Comparison of ENCODE assay signal across 9 cellular contexts in the genomic region with DNA sequence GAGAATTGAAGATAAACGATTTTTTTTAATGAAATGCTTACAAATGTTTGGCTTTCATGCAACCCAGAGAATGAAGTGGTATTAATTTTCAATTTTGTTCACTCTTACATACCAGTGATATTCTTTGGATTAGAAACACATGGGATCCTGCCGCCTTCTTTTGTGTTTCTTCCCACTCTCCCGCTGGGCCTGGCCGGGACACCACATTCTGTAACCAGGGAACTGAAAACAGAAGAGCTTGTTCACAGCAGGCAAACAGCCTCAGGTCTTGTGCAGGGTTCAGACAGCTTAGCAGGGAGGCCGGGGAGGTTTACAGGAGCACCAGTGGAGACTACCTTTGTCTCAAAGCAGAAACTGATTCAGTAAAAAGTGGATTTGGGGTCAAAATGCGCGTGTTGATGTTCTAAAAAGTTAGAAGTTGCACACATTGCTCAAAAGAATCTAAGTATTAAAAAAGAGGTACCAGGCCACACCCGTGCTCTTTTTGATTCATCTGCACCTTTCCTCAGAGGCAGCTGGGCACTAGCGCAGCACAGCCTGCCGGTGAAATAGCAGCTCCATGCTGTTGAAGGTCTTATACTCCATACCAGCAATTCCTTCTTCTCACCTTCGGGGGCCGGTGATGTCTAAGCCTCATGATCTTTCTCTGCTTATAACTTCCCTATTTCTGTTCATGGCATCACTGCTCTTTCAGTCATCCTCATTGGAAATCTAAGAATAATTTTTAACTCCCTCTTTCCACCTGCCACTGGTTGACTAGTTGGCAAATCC.
A peak's percentile ranks its signal among the peaks of the same experiment; 100 is the strongest.
DNase-seq lines count a peak whose midpoint lies in the region; ATAC-seq and TF ChIP-seq lines count a peak whose summit lies in the region.
"Had no signal": no experiment of that assay in that cellular context is flagged by ENCODE, and none has a peak within 500 bp of the region (broad histone marks: within the 10 kb centered on the region; RNA-seq: fewer than 3 reads in every experiment).

No MANE protein-coding gene starts in this region.

- WGBS in GM23248 (ENCODE audit: low coverage in 1 of 2, low lambda C conversion rate in 2 of 2, missing lambda C conversion rate in 2 of 2), 2 experiments, result 39 to 43% methylated on average over 12 of the region's 12 CpGs
- WGBS in esophagus muscularis mucosa, result 70% methylated on average over 12 of the region's 12 CpGs

- TF ChIP-seq POLR2A in esophagus muscularis mucosa (IDR thresholded peaks at IDR 0.05; ENCODE audit: low read depth) (no peak), gastrocnemius medialis (IDR thresholded peaks at IDR 0.05) (no peak)

- no peaks in the 10 kb centered on the region for H4K20me1 ChIP-seq in GM23248 (ENCODE audit: insufficient read depth)

- intact Hi-C loops in esophagus muscularis mucosa (cut with DNase I), result loop anchor here (5.0 kb wide), 2 partner anchors 47 to 138 kb away; no protein-coding TSS in a partner anchor
- intact Hi-C loops in gastrocnemius medialis (cut with DNase I; ENCODE audit: low total_unique reads), result no loop called here

- H3K36me3 ChIP-seq in GM23248 (ENCODE audit: low read depth) (peaks cover 97% of the 10 kb centered on the region), SJCRH30 (peaks cover 7% of the 10 kb centered on the region), esophagus muscularis mucosa (peaks cover 50 to 93% (median 76%) of the 10 kb centered on the region in 4 donors), rectal smooth muscle tissue (ENCODE audit: control insufficient read depth, insufficient read depth, low read length) (peaks cover 21% of the 10 kb centered on the region), gastrocnemius medialis (peaks cover 0 to 38% of the 10 kb centered on the region in 2 donors)

- no peak for ATAC-seq in HG02571 (IDR thresholded peaks at IDR 0.05; ENCODE audit: unreplicated experiment)
- ATAC-seq in gastrocnemius medialis, result no peak

- H3K9me2 ChIP-seq in GM23248 (ENCODE audit: insufficient read depth), result no peaks in the 10 kb centered on the region

- peak overlapping the region; percentile 78 for H3K27ac ChIP-seq in GM23248
- H3K27ac ChIP-seq in SJCRH30, result peak overlapping the region; percentile 70; the same call in 1 of the 2 replicates
- peak overlapping the region; percentile 40 to 65 (median 56) for H3K27ac ChIP-seq in esophagus muscularis mucosa (replicated peaks in 1 of 4)
- H3K27ac ChIP-seq in rectal smooth muscle tissue (ENCODE audit: low read depth, low read length), result peak overlapping the region; percentile 40
- H3K27ac ChIP-seq in gastrocnemius medialis, result no peak overlapping the region

- H3K27me3 ChIP-seq in GM23248 (replicated peaks; ENCODE audit: insufficient read depth) (no peaks in the 10 kb centered on the region), SJCRH30 (no peaks in the 10 kb centered on the region), esophagus muscularis mucosa (no peaks in the 10 kb centered on the region), rectal smooth muscle tissue (ENCODE audit: control insufficient read depth, insufficient read depth, low read length) (peaks cover 2% of the 10 kb centered on the region), gastrocnemius medialis (no peaks in the 10 kb centered on the region)

- no peak overlapping the region for H3K4me3 ChIP-seq in GM23248
- no peak overlapping the region for H3K4me3 ChIP-seq in SJCRH30
- H3K4me3 ChIP-seq in esophagus muscularis mucosa, result no peak overlapping the region
- no peak overlapping the region for H3K4me3 ChIP-seq in rectal smooth muscle tissue (ENCODE audit: low read length)
- no peak overlapping the region for H3K4me3 ChIP-seq in gastrocnemius medialis

- H3K4me1 ChIP-seq in GM23248 (ENCODE audit: insufficient read depth) (peaks cover 15% of the 10 kb centered on the region), SJCRH30 (peaks cover 18% of the 10 kb centered on the region), esophagus muscularis mucosa (peaks cover 7 to 34% (median 22%) of the 10 kb centered on the region in 4 donors), rectal smooth muscle tissue (ENCODE audit: control insufficient read depth, insufficient read depth, low read length) (peaks cover 5% of the 10 kb centered on the region), gastrocnemius medialis (no peaks in the 10 kb centered on the region)

- H3K9me3 ChIP-seq in GM23248 (ENCODE audit: low read depth) (no peaks in the 10 kb centered on the region), SJCRH30 (replicated peaks) (no peaks in the 10 kb centered on the region), esophagus muscularis mucosa (no peaks in the 10 kb centered on the region), gastrocnemius medialis (no peaks in the 10 kb centered on the region)

- no peak overlapping the region for H3K4me2 ChIP-seq in GM23248 (ENCODE audit: unreplicated experiment)

- in situ Hi-C loops in GM23248 (cut with MboI), result no loop called here
- in situ Hi-C loops in gastrocnemius medialis (cut with MboI; ENCODE audit: low sequenced_read_pairs in 4 of 4), result no loop called here

- peak in 1 of 3 experiments; percentile 8 for TF ChIP-seq CTCF in esophagus muscularis mucosa (IDR thresholded peaks at IDR 0.05)
- TF ChIP-seq CTCF in gastrocnemius medialis (IDR thresholded peaks at IDR 0.05 in 4 of 5, conservative IDR thresholded peaks at IDR 0.05 in 1 of 5), result no peak

- peaks cover 83% of the 10 kb centered on the region for H3F3A ChIP-seq in GM23248 (ENCODE audit: insufficient read depth)

- TF ChIP-seq EP300 in esophagus muscularis mucosa (IDR thresholded peaks at IDR 0.05), result no peak

- H2AFZ ChIP-seq in GM23248, result no peak overlapping the region

- H3K9ac ChIP-seq in GM23248 (peak overlapping the region; percentile 48), rectal smooth muscle tissue (ENCODE audit: low read length) (no peak overlapping the region)

- no peaks in the 10 kb centered on the region for H3K79me2 ChIP-seq in GM23248 (ENCODE audit: insufficient read depth)

- DNase-seq in GM23248, result peak; percentile 66
- peak; percentile 38 to 58 for DNase-seq in SJCRH30
- DNase-seq in esophagus muscularis mucosa (ENCODE audit: extremely low spot score), result peak; percentile 88
- DNase-seq in NCI-H446 treated with DMSO at 0.1 percent for 48 hours (lab: John Stamatoyannopoulos, UW), result no peak
- no peak for DNase-seq in gastrocnemius medialis
- no peak for DNase-seq in activated CD4-positive, alpha-beta T cell treated with anti-CD3 and anti-CD28 coated beads, Interleukin-2, amount 50 U/mL, for 1 hour
- DNase-seq: NCI-H2171 had no signal

Comparison
In these comparisons a context has a peak if more than half of its experiments do, and no peak if none do; other contexts are left out.
1. DNase-seq: peak in GM23248 (single experiment), SJCRH30 (2 of 2) and esophagus muscularis mucosa (single experiment); none in NCI-H446 treated with DMSO at 0.1 percent for 48 hours (single experiment), gastrocnemius medialis (0 of 2) and activated CD4-positive, alpha-beta T cell treated with anti-CD3 and anti-CD28 coated beads, Interleukin-2, amount 50 U/mL, for 1 hour (single experiment).
2. H3K27ac ChIP-seq: peak in GM23248 (single experiment), SJCRH30 (single experiment), esophagus muscularis mucosa (4 of 4) and rectal smooth muscle tissue (single experiment); none in gastrocnemius medialis (0 of 4).